13 cellular contexts compared by ENCODE assay signal in genomic region chr18:75113455-75113854, GRCh38.
DNase-seq lines count a peak whose midpoint lies in the region; ATAC-seq and TF ChIP-seq lines count a peak whose summit lies in the region.
"Had no signal": no experiment of that assay in that cellular context is flagged by ENCODE, and none has a peak within 500 bp of the region (broad histone marks: within the 10 kb centered on the region; RNA-seq: fewer than 3 reads in every experiment).

No MANE protein-coding gene starts in this region.

- intact Hi-C loops in posterior vena cava (cut with DNase I) = no loop called here

- H3K36me3 Mint-ChIP-seq in type B pancreatic cell = no peaks in the 10 kb centered on the region
- H3K36me3 Mint-ChIP-seq: CD8-positive, alpha-beta T cell had no signal

- TF ChIP-seq POLR2A in erythroblast (IDR thresholded peaks at IDR 0.05; ENCODE audit: low read length) = no peak

- TF ChIP-seq CTCF in type B pancreatic cell (conservative IDR thresholded peaks at IDR 0.05) = no peak

- peaks cover 23% of the 10 kb centered on the region for H3K4me1 Mint-ChIP-seq in type B pancreatic cell (ENCODE audit: unreplicated experiment)
- H3K4me1 Mint-ChIP-seq: B cell had no signal

- H3K4me3 Mint-ChIP-seq in type B pancreatic cell = no peak overlapping the region
- H3K4me3 Mint-ChIP-seq: B cell; CD8-positive, alpha-beta T cell; H9 had no signal

- peaks cover 11% of the 10 kb centered on the region for H3K27me3 Mint-ChIP-seq in type B pancreatic cell

- no peak overlapping the region for H3K27ac Mint-ChIP-seq in type B pancreatic cell
- H3K27ac Mint-ChIP-seq: B cell; CD8-positive, alpha-beta T cell; H9 had no signal

- peaks cover 8% of the 10 kb centered on the region for H3K9me3 Mint-ChIP-seq in type B pancreatic cell
- H3K9me3 Mint-ChIP-seq: CD8-positive, alpha-beta T cell; H9 had no signal

- DNase-seq in activated effector memory CD4-positive, alpha-beta T cell treated with anti-CD3 and anti-CD28 coated beads, Interleukin-2, amount 50 U/mL, for 16 hours = peak; percentile 27
- DNase-seq in activated effector memory CD4-positive, alpha-beta T cell treated with Interleukin-2 at 50 U/mL for 16 hours = no peak
- DNase-seq in islet precursor cell = peak; percentile 34
- DNase-seq in posterior vena cava (ENCODE audit: low spot score) = peak; percentile 49
- DNase-seq in erythroblast (lab: John Stamatoyannopoulos, UW) = no peak
- no peak for DNase-seq in type B pancreatic cell (ENCODE audit: extremely low spot score, unreplicated experiment)
- DNase-seq: Calu3, DMS79 treated with DMSO at 0.1 percent for 48 hours, GF-D8, H9 had no signal

- ATAC-seq in HG03159 (IDR thresholded peaks at IDR 0.05; ENCODE audit: unreplicated experiment) = no peak
- ATAC-seq: CD8-positive, alpha-beta T cell had no signal

Comparison
In these comparisons a context has a peak if more than half of its experiments do, and no peak if none do; other contexts are left out.
1. DNase-seq: peak in activated effector memory CD4-positive, alpha-beta T cell treated with anti-CD3 and anti-CD28 coated beads, Interleukin-2, amount 50 U/mL, for 16 hours (single experiment), islet precursor cell (single experiment) and posterior vena cava (single experiment); none in activated effector memory CD4-positive, alpha-beta T cell treated with Interleukin-2 at 50 U/mL for 16 hours (single experiment), erythroblast (0 of 2) and type B pancreatic cell (single experiment).